ENCODE assay signal across 1 cellular context in the genomic region with DNA sequence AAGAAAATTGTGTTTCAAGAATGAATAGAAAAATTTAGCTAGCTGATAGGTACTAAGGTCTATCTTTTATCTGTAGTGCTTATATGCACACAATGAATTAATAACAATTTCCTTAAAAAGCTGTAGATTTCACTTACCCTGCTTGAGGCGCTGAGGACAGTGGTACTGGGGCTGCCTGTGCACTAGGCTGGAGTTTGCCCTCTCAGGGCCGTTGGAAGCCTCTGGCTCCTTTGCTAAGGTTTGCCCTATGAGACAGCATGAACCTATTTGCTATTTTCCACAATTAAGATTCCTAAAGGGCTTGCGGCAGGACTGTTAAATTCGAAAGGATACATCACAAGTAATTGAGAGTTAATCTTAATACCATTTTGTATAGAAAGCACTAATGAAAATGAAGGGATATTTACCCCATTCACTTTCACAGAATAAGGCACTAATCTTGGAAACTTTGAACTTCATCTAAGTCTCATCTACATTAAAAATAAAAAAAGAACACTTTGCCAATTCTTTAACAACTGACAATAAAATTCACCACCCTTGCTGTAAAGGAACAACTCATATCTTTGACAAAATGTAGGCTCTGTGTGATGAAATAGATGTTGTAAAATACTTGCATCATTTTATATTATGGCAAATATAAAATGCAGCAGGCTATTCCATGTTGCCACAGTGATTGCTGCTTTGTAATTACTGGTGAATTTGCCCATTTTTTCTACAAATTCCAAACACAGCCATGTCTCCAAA.
TF ChIP-seq lines count a peak whose summit lies in the region.

No MANE protein-coding gene starts in this region.

TF ChIP-seq in GM23338, 12 proteins besides CTCF, POLR2A, EP300 and RAD21:
- TF ChIP-seq, protein P1, sequence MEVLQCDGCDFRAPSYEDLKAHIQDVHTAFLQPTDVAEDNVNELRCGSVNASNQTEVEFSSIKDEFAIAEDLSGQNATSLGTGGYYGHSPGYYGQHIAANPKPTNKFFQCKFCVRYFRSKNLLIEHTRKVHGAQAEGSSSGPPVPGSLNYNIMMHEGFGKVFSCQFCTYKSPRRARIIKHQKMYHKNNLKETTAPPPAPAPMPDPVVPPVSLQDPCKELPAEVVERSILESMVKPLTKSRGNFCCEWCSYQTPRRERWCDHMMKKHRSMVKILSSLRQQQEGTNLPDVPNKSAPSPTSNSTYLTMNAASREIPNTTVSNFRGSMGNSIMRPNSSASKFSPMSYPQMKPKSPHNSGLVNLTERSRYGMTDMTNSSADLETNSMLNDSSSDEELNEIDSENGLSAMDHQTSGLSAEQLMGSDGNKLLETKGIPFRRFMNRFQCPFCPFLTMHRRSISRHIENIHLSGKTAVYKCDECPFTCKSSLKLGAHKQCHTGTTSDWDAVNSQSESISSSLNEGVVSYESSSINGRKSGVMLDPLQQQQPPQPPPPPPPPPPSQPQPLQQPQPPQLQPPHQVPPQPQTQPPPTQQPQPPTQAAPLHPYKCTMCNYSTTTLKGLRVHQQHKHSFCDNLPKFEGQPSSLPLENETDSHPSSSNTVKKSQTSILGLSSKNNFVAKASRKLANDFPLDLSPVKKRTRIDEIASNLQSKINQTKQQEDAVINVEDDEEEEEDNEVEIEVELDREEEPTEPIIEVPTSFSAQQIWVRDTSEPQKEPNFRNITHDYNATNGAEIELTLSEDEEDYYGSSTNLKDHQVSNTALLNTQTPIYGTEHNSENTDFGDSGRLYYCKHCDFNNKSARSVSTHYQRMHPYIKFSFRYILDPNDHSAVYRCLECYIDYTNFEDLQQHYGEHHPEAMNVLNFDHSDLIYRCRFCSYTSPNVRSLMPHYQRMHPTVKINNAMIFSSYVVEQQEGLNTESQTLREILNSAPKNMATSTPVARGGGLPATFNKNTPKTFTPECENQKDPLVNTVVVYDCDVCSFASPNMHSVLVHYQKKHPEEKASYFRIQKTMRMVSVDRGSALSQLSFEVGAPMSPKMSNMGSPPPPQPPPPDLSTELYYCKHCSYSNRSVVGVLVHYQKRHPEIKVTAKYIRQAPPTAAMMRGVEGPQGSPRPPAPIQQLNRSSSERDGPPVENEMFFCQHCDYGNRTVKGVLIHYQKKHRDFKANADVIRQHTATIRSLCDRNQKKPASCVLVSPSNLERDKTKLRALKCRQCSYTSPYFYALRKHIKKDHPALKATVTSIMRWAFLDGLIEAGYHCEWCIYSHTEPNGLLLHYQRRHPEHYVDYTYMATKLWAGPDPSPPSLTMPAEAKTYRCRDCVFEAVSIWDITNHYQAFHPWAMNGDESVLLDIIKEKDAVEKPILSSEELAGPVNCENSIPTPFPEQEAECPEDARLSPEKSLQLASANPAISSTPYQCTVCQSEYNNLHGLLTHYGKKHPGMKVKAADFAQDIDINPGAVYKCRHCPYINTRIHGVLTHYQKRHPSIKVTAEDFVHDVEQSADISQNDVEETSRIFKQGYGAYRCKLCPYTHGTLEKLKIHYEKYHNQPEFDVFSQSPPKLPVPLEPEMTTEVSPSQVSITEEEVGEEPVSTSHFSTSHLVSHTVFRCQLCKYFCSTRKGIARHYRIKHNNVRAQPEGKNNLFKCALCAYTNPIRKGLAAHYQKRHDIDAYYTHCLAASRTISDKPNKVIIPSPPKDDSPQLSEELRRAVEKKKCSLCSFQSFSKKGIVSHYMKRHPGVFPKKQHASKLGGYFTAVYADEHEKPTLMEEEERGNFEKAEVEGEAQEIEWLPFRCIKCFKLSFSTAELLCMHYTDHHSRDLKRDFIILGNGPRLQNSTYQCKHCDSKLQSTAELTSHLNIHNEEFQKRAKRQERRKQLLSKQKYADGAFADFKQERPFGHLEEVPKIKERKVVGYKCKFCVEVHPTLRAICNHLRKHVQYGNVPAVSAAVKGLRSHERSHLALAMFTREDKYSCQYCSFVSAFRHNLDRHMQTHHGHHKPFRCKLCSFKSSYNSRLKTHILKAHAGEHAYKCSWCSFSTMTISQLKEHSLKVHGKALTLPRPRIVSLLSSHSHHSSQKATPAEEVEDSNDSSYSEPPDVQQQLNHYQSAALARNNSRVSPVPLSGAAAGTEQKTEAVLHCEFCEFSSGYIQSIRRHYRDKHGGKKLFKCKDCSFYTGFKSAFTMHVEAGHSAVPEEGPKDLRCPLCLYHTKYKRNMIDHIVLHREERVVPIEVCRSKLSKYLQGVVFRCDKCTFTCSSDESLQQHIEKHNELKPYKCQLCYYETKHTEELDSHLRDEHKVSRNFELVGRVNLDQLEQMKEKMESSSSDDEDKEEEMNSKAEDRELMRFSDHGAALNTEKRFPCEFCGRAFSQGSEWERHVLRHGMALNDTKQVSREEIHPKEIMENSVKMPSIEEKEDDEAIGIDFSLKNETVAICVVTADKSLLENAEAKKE (CRISPR knock-in tag; IDR thresholded peaks at IDR 0.05), result no peak
- TF ChIP-seq ZNF114 (CRISPR knock-in tag; IDR thresholded peaks at IDR 0.05) (no peak), ZNF331 (CRISPR knock-in tag; IDR thresholded peaks at IDR 0.05; ENCODE audit: low read depth) (no peak), STAT1 (IDR thresholded peaks at IDR 0.05; ENCODE audit: unreplicated experiment) (no peak), CREB1 (CRISPR knock-in tag; IDR thresholded peaks at IDR 0.05; ENCODE audit: low read depth) (no peak), POLR2AphosphoS5 (IDR thresholded peaks at IDR 0.05; ENCODE audit: low read depth) (no peak), EZH2phosphoT487 (IDR thresholded peaks at IDR 0.05; ENCODE audit: unreplicated experiment) (no peak), NANOG (IDR thresholded peaks at IDR 0.05; ENCODE audit: borderline replicate concordance) (no peak), EZH2 (IDR thresholded peaks at IDR 0.05; ENCODE audit: low read depth, unreplicated experiment) (no peak), JUNB (IDR thresholded peaks at IDR 0.05; ENCODE audit: unreplicated experiment) (no peak)
- TF ChIP-seq, protein P2, sequence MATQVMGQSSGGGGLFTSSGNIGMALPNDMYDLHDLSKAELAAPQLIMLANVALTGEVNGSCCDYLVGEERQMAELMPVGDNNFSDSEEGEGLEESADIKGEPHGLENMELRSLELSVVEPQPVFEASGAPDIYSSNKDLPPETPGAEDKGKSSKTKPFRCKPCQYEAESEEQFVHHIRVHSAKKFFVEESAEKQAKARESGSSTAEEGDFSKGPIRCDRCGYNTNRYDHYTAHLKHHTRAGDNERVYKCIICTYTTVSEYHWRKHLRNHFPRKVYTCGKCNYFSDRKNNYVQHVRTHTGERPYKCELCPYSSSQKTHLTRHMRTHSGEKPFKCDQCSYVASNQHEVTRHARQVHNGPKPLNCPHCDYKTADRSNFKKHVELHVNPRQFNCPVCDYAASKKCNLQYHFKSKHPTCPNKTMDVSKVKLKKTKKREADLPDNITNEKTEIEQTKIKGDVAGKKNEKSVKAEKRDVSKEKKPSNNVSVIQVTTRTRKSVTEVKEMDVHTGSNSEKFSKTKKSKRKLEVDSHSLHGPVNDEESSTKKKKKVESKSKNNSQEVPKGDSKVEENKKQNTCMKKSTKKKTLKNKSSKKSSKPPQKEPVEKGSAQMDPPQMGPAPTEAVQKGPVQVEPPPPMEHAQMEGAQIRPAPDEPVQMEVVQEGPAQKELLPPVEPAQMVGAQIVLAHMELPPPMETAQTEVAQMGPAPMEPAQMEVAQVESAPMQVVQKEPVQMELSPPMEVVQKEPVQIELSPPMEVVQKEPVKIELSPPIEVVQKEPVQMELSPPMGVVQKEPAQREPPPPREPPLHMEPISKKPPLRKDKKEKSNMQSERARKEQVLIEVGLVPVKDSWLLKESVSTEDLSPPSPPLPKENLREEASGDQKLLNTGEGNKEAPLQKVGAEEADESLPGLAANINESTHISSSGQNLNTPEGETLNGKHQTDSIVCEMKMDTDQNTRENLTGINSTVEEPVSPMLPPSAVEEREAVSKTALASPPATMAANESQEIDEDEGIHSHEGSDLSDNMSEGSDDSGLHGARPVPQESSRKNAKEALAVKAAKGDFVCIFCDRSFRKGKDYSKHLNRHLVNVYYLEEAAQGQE (IDR thresholded peaks at IDR 0.05; ENCODE audit: unreplicated experiment), result no peak
- TF ChIP-seq, protein P3, sequence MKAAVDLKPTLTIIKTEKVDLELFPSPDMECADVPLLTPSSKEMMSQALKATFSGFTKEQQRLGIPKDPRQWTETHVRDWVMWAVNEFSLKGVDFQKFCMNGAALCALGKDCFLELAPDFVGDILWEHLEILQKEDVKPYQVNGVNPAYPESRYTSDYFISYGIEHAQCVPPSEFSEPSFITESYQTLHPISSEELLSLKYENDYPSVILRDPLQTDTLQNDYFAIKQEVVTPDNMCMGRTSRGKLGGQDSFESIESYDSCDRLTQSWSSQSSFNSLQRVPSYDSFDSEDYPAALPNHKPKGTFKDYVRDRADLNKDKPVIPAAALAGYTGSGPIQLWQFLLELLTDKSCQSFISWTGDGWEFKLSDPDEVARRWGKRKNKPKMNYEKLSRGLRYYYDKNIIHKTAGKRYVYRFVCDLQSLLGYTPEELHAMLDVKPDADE (IDR thresholded peaks at IDR 0.05), result no peak
TF ChIP-seq in GM23338: peak in this region for 0.
